24 cellular contexts compared by ENCODE assay signal in genomic region chr22:44780876-44781275, GRCh38. TPM values are rescaled to one million over a fixed set of nuclear protein-coding genes. Genes with fewer than 3 reads are reported as not detected.
"Had no signal": no experiment of that assay in that cellular context is flagged by ENCODE, and none has a peak within 500 bp of the region (broad histone marks: within the 10 kb centered on the region; RNA-seq: fewer than 3 reads in every experiment).

No MANE protein-coding gene starts in this region.

- H3K4me1 ChIP-seq: parathyroid adenoma, psoas muscle, right lobe of liver, sigmoid colon, suprapubic skin, testis, tibial artery, upper lobe of right lung, uterus had no signal

- H3K36me3 ChIP-seq: ovary, right lobe of liver, sigmoid colon, stomach, suprapubic skin, tibial artery, transverse colon, upper lobe of right lung, uterus had no signal

- H3K4me3 ChIP-seq: ovary, psoas muscle, right lobe of liver, sigmoid colon, stomach, suprapubic skin, testis, tibial artery, transverse colon, upper lobe of right lung, uterus had no signal

- FAIRE-seq: small intestine had no signal

- H2AFZ ChIP-seq: parathyroid adenoma had no signal

- H3K9ac ChIP-seq: parathyroid adenoma had no signal

- DNase-seq: naive B cell; naive thymus-derived CD8-positive, alpha-beta T cell; nephron progenitor cell; occipital lobe; ovary; psoas muscle; right cardiac atrium; right lobe of liver; sigmoid colon; small intestine; stimulated activated CD4-positive, alpha-beta T cell treated with anti-CD3 and anti-CD28 coated beads, Interleukin-12 subunit alpha, Interleukin-12 subunit beta, amount 100 ng/mL, for 4 hours; stimulated activated CD4-positive, alpha-beta T cell treated with anti-CD3 and anti-CD28 coated beads, Interleukin-1b, Interleukin-23, amount 100 ng/mL, for 48 hours; stimulated activated CD4-positive, alpha-beta T cell treated with anti-CD3 and anti-CD28 coated beads, Interleukin-4, amount 100 ng/mL, for 1 hour; stimulated activated CD4-positive, alpha-beta T cell treated with anti-CD3 and anti-CD28 coated beads, Interleukin-4, amount 100 ng/mL, for 4 hours; stimulated activated naive B cell treated with anti-CD40 and anti-IgM and Interleukin-4, amounts not matched to agents 10 μg/mL and 1 μg/mL and 100 μg/mL, for 72 hours; stimulated activated naive CD4-positive, alpha-beta T cell treated with Interleukin-2 at 50 U/mL for 16 hours; stomach; testis; tibial artery; transverse colon; upper lobe of right lung; uterus had no signal

- H3K27ac ChIP-seq: ovary, parathyroid adenoma, psoas muscle, right lobe of liver, sigmoid colon, stomach, suprapubic skin, testis, tibial artery, transverse colon, upper lobe of right lung, uterus had no signal

- H3K9me3 ChIP-seq: ovary, psoas muscle, right lobe of liver, sigmoid colon, stomach, suprapubic skin, testis, tibial artery, transverse colon, upper lobe of right lung, uterus had no signal

- H3K27me3 ChIP-seq: ovary, right lobe of liver, suprapubic skin, testis, transverse colon, upper lobe of right lung, uterus had no signal

RNA-seq across cellular contexts. Expression of gene ARHGAP8, which starts 28.5 kb away (rescaled TPM):
- polyA plus RNA-seq: psoas muscle had no signal
